In genomic region chr17:75996665-75997590, GRCh38 we compare ENCODE assay signal across 8 cellular contexts.
DNase-seq lines count a peak whose midpoint lies in the region; ATAC-seq and TF ChIP-seq lines count a peak whose summit lies in the region.

No MANE protein-coding gene starts in this region.

- H3K36me3 Mint-ChIP-seq in central memory CD8-positive, alpha-beta T cell (ENCODE audit: insufficient read depth): peaks cover 17% of the 10 kb centered on the region

- peak; percentile 54 to 57 for ATAC-seq in activated CD4-positive, CD25-positive, alpha-beta regulatory T cell treated with anti-CD3 and anti-CD28 coated beads, Interleukin-2, amount 50 U/mL, for 24 hours
- ATAC-seq in RWPE2 (ENCODE audit: low read depth) (peak; percentile 74), GM19395 (IDR thresholded peaks at IDR 0.05; ENCODE audit: unreplicated experiment) (no peak)
- ATAC-seq in central memory CD8-positive, alpha-beta T cell (replicated peaks; ENCODE audit: extremely low read depth, poor library complexity, severe bottlenecking): no peak

- no peak overlapping the region for H3K4me3 Mint-ChIP-seq in central memory CD8-positive, alpha-beta T cell

- DNase-seq in activated CD4-positive, CD25-positive, alpha-beta regulatory T cell (lab: John Stamatoyannopoulos, UW): no peak
- no peak for DNase-seq in RWPE2 (ENCODE audit: low spot score)
- DNase-seq in central memory CD8-positive, alpha-beta T cell (ENCODE audit: low spot score in 2 of 2): no peak
- DNase-seq in NCI-H1048 (lab: John Stamatoyannopoulos, UW): no peak
- DNase-seq in NCI-H1105 (lab: John Stamatoyannopoulos, UW): no peak

- H3K36me3 ChIP-seq in RWPE2 (ENCODE audit: low read depth) (peaks cover 5% of the 10 kb centered on the region; the same call in 1 of the 2 replicates), muscle layer of duodenum (ENCODE audit: control insufficient read depth in 1 of 2, insufficient read depth in 2 of 2, low read length in 2 of 2) (peaks cover 3 to 5% of the 10 kb centered on the region in 2 donors)

- H3K27ac ChIP-seq in RWPE2 (ENCODE audit: poor library complexity, severe bottlenecking) (no peak overlapping the region), muscle layer of duodenum (ENCODE audit: low read length) (peak overlapping the region; percentile 82)

- H3K27me3 ChIP-seq in RWPE2 (ENCODE audit: insufficient read depth, poor library complexity, severe bottlenecking) (no peaks in the 10 kb centered on the region), muscle layer of duodenum (ENCODE audit: low read depth, low read length) (no peaks in the 10 kb centered on the region)

- no peak for TF ChIP-seq CTCF in RWPE2 (IDR thresholded peaks at IDR 0.05; ENCODE audit: poor library complexity, severe bottlenecking)

- H3K4me1 ChIP-seq in RWPE2 (ENCODE audit: insufficient read depth, poor library complexity, severe bottlenecking) (peaks cover 9% of the 10 kb centered on the region), muscle layer of duodenum (ENCODE audit: control insufficient read depth in 1 of 2, insufficient read depth in 2 of 2, low read length in 2 of 2) (peaks cover 0 to 9% of the 10 kb centered on the region in 2 donors)

- H3K9me3 ChIP-seq in RWPE2 (ENCODE audit: severe bottlenecking) (no peaks in the 10 kb centered on the region), muscle layer of duodenum (ENCODE audit: control insufficient read depth in 1 of 2, low read length in 2 of 2) (no peaks in the 10 kb centered on the region)

- H3K27ac Mint-ChIP-seq in central memory CD8-positive, alpha-beta T cell (ENCODE audit: low read depth): peak overlapping the region; percentile 49

- H3K27me3 Mint-ChIP-seq in central memory CD8-positive, alpha-beta T cell: no peaks in the 10 kb centered on the region

- no peak overlapping the region for H3K4me3 ChIP-seq in RWPE2 (ENCODE audit: severe bottlenecking)
- H3K4me3 ChIP-seq in muscle layer of duodenum (ENCODE audit: low read depth in 1 of 2, low read length in 2 of 2): no peak overlapping the region

- H3K4me1 Mint-ChIP-seq in central memory CD8-positive, alpha-beta T cell: peaks cover 12% of the 10 kb centered on the region

- no peaks in the 10 kb centered on the region for H3K9me3 Mint-ChIP-seq in central memory CD8-positive, alpha-beta T cell

Comparison
In these comparisons a context has a peak if more than half of its experiments do, and no peak if none do; other contexts are left out.
1. ATAC-seq: peak in activated CD4-positive, CD25-positive, alpha-beta regulatory T cell treated with anti-CD3 and anti-CD28 coated beads, Interleukin-2, amount 50 U/mL, for 24 hours (2 of 2) and RWPE2 (single experiment); none in central memory CD8-positive, alpha-beta T cell (single experiment) and GM19395 (single experiment).